In the genomic region with DNA sequence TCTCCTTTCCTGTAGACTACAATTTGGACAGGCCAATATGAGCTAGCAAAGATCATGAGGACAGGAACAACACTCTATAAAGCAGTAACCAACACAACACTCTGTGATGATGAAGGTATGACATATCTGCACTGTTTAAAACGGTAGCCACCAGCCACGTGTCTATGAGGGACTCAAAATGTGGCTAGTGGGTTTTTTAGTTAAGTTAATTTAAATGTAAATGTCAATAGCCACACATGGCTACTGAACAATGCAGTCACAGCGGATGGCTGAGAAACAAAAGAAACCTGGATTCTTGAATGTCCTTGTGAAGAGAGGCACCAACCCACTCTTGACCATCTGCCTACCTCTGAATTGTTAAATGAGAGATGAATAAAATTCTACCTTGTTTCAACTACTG, we compare ENCODE assay signal across 23 cellular contexts. TPM values are rescaled to one million over a fixed set of nuclear protein-coding genes. Genes with fewer than 3 reads are reported as not detected.
DNase-seq lines count a peak whose midpoint lies in the region; ATAC-seq, FAIRE-seq and TF ChIP-seq lines count a peak whose summit lies in the region.
"Had no signal": no experiment of that assay in that cellular context is flagged by ENCODE, and none has a peak within 500 bp of the region (broad histone marks: within the 10 kb centered on the region; RNA-seq: fewer than 3 reads in every experiment).

No MANE protein-coding gene starts in this region.

- in situ Hi-C loops in HepG2 (cut with HindIII; ENCODE audit: extremely low pct_ligation_motif_present, low pct_unique_long_range_greater_than_20kb) = no loop called here

- no peak for TF ChIP-seq CTCF in HepG2 (CRISPR knock-in tag; IDR thresholded peaks at IDR 0.05)
- no peak for TF ChIP-seq CTCF in right lobe of liver (IDR thresholded peaks at IDR 0.05)
- TF ChIP-seq CTCF in WTC11 (IDR thresholded peaks at IDR 0.05) = no peak

- no peak for TF ChIP-seq RAD21 in HepG2 (CRISPR knock-in tag; IDR thresholded peaks at IDR 0.05)

- no peak overlapping the region for H3K4me3 Mint-ChIP-seq in WTC11
- H3K4me3 Mint-ChIP-seq in activated naive CD4-positive, alpha-beta T cell treated with anti-CD3 and anti-CD28 coated beads, Interleukin-2, amount 10 ng/mL, durations not matched to agents 7 days and 5 days = no peak overlapping the region
- H3K4me3 Mint-ChIP-seq in activated CD8-positive, alpha-beta memory T cell treated with anti-CD3 and anti-CD28 coated beads, Interleukin-2, amount 10 ng/mL, durations not matched to agents 7 days and 5 days = no peak overlapping the region

- H3K36me3 Mint-ChIP-seq in WTC11 = peaks cover 36% of the 10 kb centered on the region
- peaks cover 18% of the 10 kb centered on the region for H3K36me3 Mint-ChIP-seq in activated naive CD4-positive, alpha-beta T cell treated with anti-CD3 and anti-CD28 coated beads, Interleukin-2, amount 10 ng/mL, durations not matched to agents 7 days and 5 days
- peaks cover 30% of the 10 kb centered on the region for H3K36me3 Mint-ChIP-seq in activated CD8-positive, alpha-beta memory T cell treated with anti-CD3 and anti-CD28 coated beads, Interleukin-2, amount 10 ng/mL, durations not matched to agents 7 days and 5 days

- ATAC-seq in HepG2 (no peak), right lobe of liver (no peak), WTC11 (peak; percentile 95), GM19351 (IDR thresholded peaks at IDR 0.05; ENCODE audit: unreplicated experiment) (no peak)
- ATAC-seq in activated CD8-positive, alpha-beta memory T cell treated with anti-CD3 and anti-CD28 coated beads, Interleukin-2, amount 10 ng/mL, durations not matched to agents 7 days and 5 days = no peak

- intact Hi-C loops in HepG2 (cut with micrococcal nuclease; ENCODE audit: unreplicated experiment) = no loop called here
- intact Hi-C loops in right lobe of liver (cut with DNase I) = no loop called here

- no peak for DNase-seq in HepG2 (ENCODE audit: low spot score)
- DNase-seq in right lobe of liver = no peak
- DNase-seq in WTC11 (ENCODE audit: low spot score) = no peak
- peak; percentile 28 for DNase-seq in iPS DF 4.7 (ENCODE audit: extremely low read depth, low spot score)
- DNase-seq in nucleus accumbens (lab: John Stamatoyannopoulos, UW) = no peak
- no peak for DNase-seq in activated naive CD4-positive, alpha-beta T cell treated with anti-CD3 and anti-CD28 coated beads, Interleukin-2, amount 10 ng/mL, durations not matched to agents 7 days and 5 days
- no peak for DNase-seq in activated CD8-positive, alpha-beta memory T cell treated with anti-CD3 and anti-CD28 coated beads, Interleukin-2, amount 10 ng/mL, durations not matched to agents 7 days and 5 days
- DNase-seq: BE2C; DMS79 treated with DMSO at 0.1 percent for 48 hours; GOT3; KG1; MV-4-11; NCI-H1105 treated with DMSO at 0.1 percent for 48 hours; NCI-H1694 treated with DMSO at 0.1 percent for 48 hours; NCI-H2081 treated with DMSO at 0.1 percent for 48 hours; NCI-H774; NK-92 treated with Interleukin-12 subunit alpha and Interleukin-12 subunit beta, amount 100 ng/mL, for 24 hours; SHP77 treated with DMSO at 0.1 percent for 48 hours had no signal

- peaks cover 0 to 16% of the 10 kb centered on the region in 2 experiments; a peak in 3 of 5 replicates for H3K36me3 ChIP-seq in HepG2 (replicated peaks in 1 of 2; ENCODE audit: control insufficient read depth in 1 of 2, insufficient read depth in 2 of 2, low read length in 2 of 2)
- H3K36me3 ChIP-seq in right lobe of liver = no peaks in the 10 kb centered on the region
- H3K36me3 ChIP-seq: BE2C had no signal

- H3K27ac Mint-ChIP-seq in WTC11 = peak overlapping the region; percentile 72
- H3K27ac Mint-ChIP-seq in activated naive CD4-positive, alpha-beta T cell treated with anti-CD3 and anti-CD28 coated beads, Interleukin-2, amount 10 ng/mL, durations not matched to agents 7 days and 5 days = no peak overlapping the region
- H3K27ac Mint-ChIP-seq in activated CD8-positive, alpha-beta memory T cell treated with anti-CD3 and anti-CD28 coated beads, Interleukin-2, amount 10 ng/mL, durations not matched to agents 7 days and 5 days = no peak overlapping the region

- no peak for TF ChIP-seq EP300 in HepG2 (IDR thresholded peaks at IDR 0.05; ENCODE audit: low read depth in 2 of 2, low read length in 2 of 2)
- no peak for TF ChIP-seq EP300 in HepG2 (CRISPR knock-in tag; IDR thresholded peaks at IDR 0.05; ENCODE audit: borderline replicate concordance)

- CTCF ChIA-PET in HepG2 (lab: Yijun Ruan, JAX; ENCODE audit: low intra/inter-chr PET ratio, low total read pairs) = no interaction called here
- CTCF ChIA-PET in WTC11 (lab: Charles Lee) = interaction anchor here (0.6 to 1.5 kb wide), 2 partner anchors 95 to 346 kb away, joined by 3 read pairs; no protein-coding TSS in a partner anchor
- CTCF ChIA-PET in activated naive CD4-positive, alpha-beta T cell treated with anti-CD3 and anti-CD28 coated beads, Interleukin-2, amount 10 ng/mL, durations not matched to agents 7 days and 5 days (lab: Charles Lee) = no interaction called here
- CTCF ChIA-PET in activated CD8-positive, alpha-beta memory T cell treated with anti-CD3 and anti-CD28 coated beads, Interleukin-2, amount 10 ng/mL, durations not matched to agents 7 days and 5 days (lab: Charles Lee) = no interaction called here

- WGBS in HepG2 (ENCODE audit: low lambda C conversion rate) = 98% methylated on average over 3 of the region's 3 CpGs
- 92% methylated on average over 3 of the region's 3 CpGs for WGBS in right lobe of liver (ENCODE audit: insufficient coverage, low coverage, low lambda C conversion rate, missing lambda C conversion rate)

- no peak for FAIRE-seq in HepG2 (lab: Jason Lieb, UNC)
- FAIRE-seq: D721Med, GM12892 had no signal

- no peaks in the 10 kb centered on the region for H4K20me1 ChIP-seq in HepG2 (ENCODE audit: insufficient read depth, low read length)

- H2AFZ ChIP-seq in HepG2 (ENCODE audit: low read length) = no peak overlapping the region

- H3K4me2 ChIP-seq in HepG2 (ENCODE audit: low read depth, low read length) = no peak overlapping the region

- H3K27ac ChIP-seq in HepG2 (ENCODE audit: extremely low read length, insufficient read depth, low read length) (no peak overlapping the region), right lobe of liver (no peak overlapping the region)
- H3K27ac ChIP-seq: RWPE1, SK-N-MC had no signal

- H3K79me2 ChIP-seq in HepG2 (ENCODE audit: insufficient read depth, low read length) = no peaks in the 10 kb centered on the region

- peaks cover 33% of the 10 kb centered on the region for H3K4me1 Mint-ChIP-seq in WTC11
- H3K4me1 Mint-ChIP-seq in activated naive CD4-positive, alpha-beta T cell treated with anti-CD3 and anti-CD28 coated beads, Interleukin-2, amount 10 ng/mL, durations not matched to agents 7 days and 5 days = peaks cover 2% of the 10 kb centered on the region
- H3K4me1 Mint-ChIP-seq in activated CD8-positive, alpha-beta memory T cell treated with anti-CD3 and anti-CD28 coated beads, Interleukin-2, amount 10 ng/mL, durations not matched to agents 7 days and 5 days = no peaks in the 10 kb centered on the region

- H3K9me3 ChIP-seq in HepG2 (ENCODE audit: low read length) = peaks cover 19% of the 10 kb centered on the region; the same call in 1 of the 2 replicates
- no peaks in the 10 kb centered on the region for H3K9me3 ChIP-seq in right lobe of liver
- H3K9me3 ChIP-seq: BE2C had no signal

- H3K27me3 ChIP-seq in HepG2 (ENCODE audit: control insufficient read depth in 1 of 2, insufficient read depth in 2 of 2, low read length in 2 of 2) (no peaks in the 10 kb centered on the region), right lobe of liver (no peaks in the 10 kb centered on the region)
- H3K27me3 ChIP-seq: BE2C had no signal

- no peaks in the 10 kb centered on the region for H3K27me3 Mint-ChIP-seq in WTC11 (ENCODE audit: low read depth)
- H3K27me3 Mint-ChIP-seq in activated naive CD4-positive, alpha-beta T cell treated with anti-CD3 and anti-CD28 coated beads, Interleukin-2, amount 10 ng/mL, durations not matched to agents 7 days and 5 days = no peaks in the 10 kb centered on the region
- H3K27me3 Mint-ChIP-seq in activated CD8-positive, alpha-beta memory T cell treated with anti-CD3 and anti-CD28 coated beads, Interleukin-2, amount 10 ng/mL, durations not matched to agents 7 days and 5 days = no peaks in the 10 kb centered on the region

- no TSS peak for BruUV-seq in HepG2 (replicated peaks; lab: Mats Ljungman, UMichigan)

- H3K4me3 ChIP-seq in HepG2 (replicated peaks in 1 of 3; ENCODE audit: insufficient read depth in 1 of 3, low read depth in 2 of 3, low read length in 3 of 3) (no peak overlapping the region), right lobe of liver (no peak overlapping the region)
- H3K4me3 ChIP-seq: SK-N-MC had no signal

- peaks cover 26% of the 10 kb centered on the region for H3K9me3 Mint-ChIP-seq in WTC11
- peaks cover 16% of the 10 kb centered on the region for H3K9me3 Mint-ChIP-seq in activated naive CD4-positive, alpha-beta T cell treated with anti-CD3 and anti-CD28 coated beads, Interleukin-2, amount 10 ng/mL, durations not matched to agents 7 days and 5 days
- peaks cover 13% of the 10 kb centered on the region for H3K9me3 Mint-ChIP-seq in activated CD8-positive, alpha-beta memory T cell treated with anti-CD3 and anti-CD28 coated beads, Interleukin-2, amount 10 ng/mL, durations not matched to agents 7 days and 5 days (ENCODE audit: low read depth)

- H3K9ac ChIP-seq in HepG2 (ENCODE audit: insufficient read depth, low read depth, low read length) = no peak overlapping the region

- peaks cover 37% of the 10 kb centered on the region for H3K4me1 ChIP-seq in HepG2 (ENCODE audit: insufficient read depth, low read length)
- peaks cover 0 to 7% (median 2%) of the 10 kb centered on the region in 4 donors for H3K4me1 ChIP-seq in right lobe of liver
- H3K4me1 ChIP-seq: BE2C had no signal

- TF ChIP-seq POLR2A in HepG2 (IDR thresholded peaks at IDR 0.05; ENCODE audit: insufficient read depth in 1 of 2, low read depth in 2 of 2, low read length in 2 of 2) = no peak
- no peak for TF ChIP-seq POLR2A in right lobe of liver (IDR thresholded peaks at IDR 0.05)

- POLR2A ChIA-PET in HepG2 (lab: Yijun Ruan, JAX) (no interaction called here), WTC11 (lab: Charles Lee) (interaction anchor here (1.1 kb wide), 1 partner anchor 12 kb away, joined by 3 read pairs; no protein-coding TSS in a partner anchor)

RNA-seq across cellular contexts. Expression of gene FANCL, which starts 33.9 kb away (rescaled TPM):
- 40.7 and 40.9 TPM in 2 replicates for total RNA-seq in HepG2 (2016; rRNA removed; fragmentation: Illumina TruSeq; extraction: Trizol)
- 82.7 and 85.0 TPM in 2 replicates for total RNA-seq in HepG2 (2016; cell fraction: cytosol; rRNA removed; fragmentation: Illumina TruSeq; extraction: Trizol; ENCODE audit: low read depth)
- total RNA-seq in HepG2 (2016; cell fraction: insoluble cytoplasmic fraction; rRNA removed; fragmentation: Illumina TruSeq; extraction: Trizol) = 42.0 and 42.1 TPM in 2 replicates
- 17.5 and 19.0 TPM in 2 replicates for total RNA-seq in HepG2 (2016; cell fraction: membrane; rRNA removed; fragmentation: Illumina TruSeq; extraction: Trizol)
- 67.9 and 72.9 TPM in 2 replicates for total RNA-seq in HepG2 (2016; cell fraction: nucleus; rRNA removed; fragmentation: Illumina TruSeq; extraction: Trizol)
- 61.3 and 66.8 TPM in 2 replicates for polyA plus RNA-seq in HepG2 (2011; rRNA removed)
- polyA plus RNA-seq in HepG2 (2011; cell fraction: cytosol; rRNA removed) = 22.2 and 31.0 TPM in 2 replicates
- 63.9 and 104 TPM in 2 replicates for polyA plus RNA-seq in HepG2 (2011; cell fraction: nucleus; rRNA removed)
- 54.7 and 60.6 TPM in 2 replicates for polyA plus RNA-seq in HepG2 (2012)
- 1.8 and 2.8 TPM in 2 replicates for polyA plus RNA-seq in HepG2 (2016; cell fraction: cytosol; fragmentation: Illumina TruSeq; extraction: Trizol; ENCODE audit: low read depth)
- 37.6 and 38.7 TPM in 2 replicates for polyA plus RNA-seq in HepG2 (2016; cell fraction: insoluble cytoplasmic fraction; fragmentation: Illumina TruSeq; extraction: Trizol; ENCODE audit: low read depth)
- polyA plus RNA-seq in HepG2 (2016; cell fraction: membrane; fragmentation: Illumina TruSeq; extraction: Trizol; ENCODE audit: low read depth) = 3.3 and 3.8 TPM in 2 replicates
- polyA plus RNA-seq in HepG2 (2016; cell fraction: nucleus; fragmentation: Illumina TruSeq; extraction: Trizol; ENCODE audit: insufficient read depth, low read depth) = 81.1 and 87.3 TPM in 2 replicates
- polyA minus RNA-seq in HepG2 (2011; rRNA and poly(A)+ RNA removed; ENCODE audit: low replicate concordance) = 18.7 and 22.7 TPM in 2 replicates
- polyA minus RNA-seq in HepG2 (2011; cell fraction: cytosol; rRNA and poly(A)+ RNA removed) = 19.3 and 23.6 TPM in 2 replicates
- 160 and 171 TPM in 2 replicates for polyA minus RNA-seq in HepG2 (2011; cell fraction: nucleus; rRNA and poly(A)+ RNA removed)
- total RNA-seq in right lobe of liver = 10 to 100 TPM in 5 of 6 experiments, 1 to 10 TPM in 1; 6.8 to 22.3 (median 15.3) TPM
- total RNA-seq in WTC11 (2021) = 38.8 to 44.4 TPM (median 41.5 TPM) in 3 replicates
- 10 to 100 TPM; 26.5 to 28.2 TPM for total RNA-seq in activated CD8-positive, alpha-beta memory T cell treated with anti-CD3 and anti-CD28 coated beads, Interleukin-2, amount 10 ng/mL, durations not matched to agents 7 days and 5 days
